Comparison of ENCODE assay signal across 19 cellular contexts in genomic region chr3:178194547-178194946, GRCh38.
"Had no signal": no experiment of that assay in that cellular context is flagged by ENCODE, and none has a peak within 500 bp of the region (broad histone marks: within the 10 kb centered on the region; RNA-seq: fewer than 3 reads in every experiment).

No MANE protein-coding gene starts in this region.

- H3K27ac ChIP-seq: foreskin keratinocyte, hepatocyte, pancreas, tibial nerve, vagina had no signal

- H3K9me3 Mint-ChIP-seq: activated CD4-positive, alpha-beta T cell treated with anti-CD3 and anti-CD28 coated beads, Interleukin-2, amount 10 ng/mL, durations not matched to agents 24 days and 14 days; activated CD8-positive, alpha-beta T cell treated with anti-CD3 and anti-CD28 coated beads for 36 hours; activated naive CD8-positive, alpha-beta T cell treated with anti-CD3 and anti-CD28 coated beads, Interleukin-2, amount 10 ng/mL, durations not matched to agents 7 days and 5 days; activated T-helper 17 cell treated with anti-CD3 and anti-CD28 coated beads, Interleukin-2, amount 50 U/mL, for 72 hours; central memory CD8-positive, alpha-beta T cell; dendritic cell treated with granulocyte-macrophage colony-stimulating factor and Interleukin-4, amounts not matched to agents 40 ng/mL and 50 ng/mL, for 4 days; natural killer cell; T-helper 2 cell treated with Interferon-gamma antibody and Interleukin-4, amounts not matched to agents 5 μg/mL and 100 μg/mL, for 36 hours had no signal

- H3K4me3 Mint-ChIP-seq: activated CD4-positive, alpha-beta T cell treated with anti-CD3 and anti-CD28 coated beads, Interleukin-2, amount 10 ng/mL, durations not matched to agents 24 days and 14 days; activated CD8-positive, alpha-beta T cell treated with anti-CD3 and anti-CD28 coated beads for 36 hours; activated naive CD8-positive, alpha-beta T cell treated with anti-CD3 and anti-CD28 coated beads, Interleukin-2, amount 10 ng/mL, durations not matched to agents 7 days and 5 days; activated T-helper 17 cell treated with anti-CD3 and anti-CD28 coated beads, Interleukin-2, amount 50 U/mL, for 72 hours; central memory CD8-positive, alpha-beta T cell; dendritic cell treated with granulocyte-macrophage colony-stimulating factor and Interleukin-4, amounts not matched to agents 40 ng/mL and 50 ng/mL, for 4 days; natural killer cell; T-helper 2 cell treated with Interferon-gamma antibody and Interleukin-4, amounts not matched to agents 5 μg/mL and 100 μg/mL, for 36 hours had no signal

- ATAC-seq: activated CD8-positive, alpha-beta T cell treated with anti-CD3 and anti-CD28 coated beads for 36 hours; activated T-helper 17 cell treated with anti-CD3 and anti-CD28 coated beads, Interleukin-2, amount 50 U/mL, for 72 hours; natural killer cell; pancreas; sciatic nerve had no signal

- H3K4me3 ChIP-seq: hepatocyte, pancreas, tibial nerve, vagina had no signal

- H3K4me1 Mint-ChIP-seq: activated CD4-positive, alpha-beta T cell treated with anti-CD3 and anti-CD28 coated beads, Interleukin-2, amount 10 ng/mL, durations not matched to agents 24 days and 14 days; activated T-helper 17 cell treated with anti-CD3 and anti-CD28 coated beads, Interleukin-2, amount 50 U/mL, for 72 hours; central memory CD8-positive, alpha-beta T cell; natural killer cell had no signal

- DNase-seq: activated CD4-positive, alpha-beta T cell treated with anti-CD3 and anti-CD28 coated beads, Interleukin-2, amount 10 ng/mL, durations not matched to agents 24 days and 14 days; activated CD4-positive, CD25-positive, alpha-beta regulatory T cell; activated CD8-positive, alpha-beta T cell treated with anti-CD3 and anti-CD28 coated beads for 36 hours; activated naive CD4-positive, alpha-beta T cell; activated naive CD8-positive, alpha-beta T cell treated with anti-CD3 and anti-CD28 coated beads, Interleukin-2, amount 10 ng/mL, durations not matched to agents 7 days and 5 days; activated T-cell treated with anti-CD3 and anti-CD28 coated beads, Interleukin-2, amount 50 U/mL, for 1 hour; left cardiac atrium; natural killer cell; pancreas; stimulated activated naive CD4-positive, alpha-beta T cell treated with Interleukin-2 at 50 U/mL for 16 hours had no signal

- H3K36me3 Mint-ChIP-seq: activated naive CD8-positive, alpha-beta T cell treated with anti-CD3 and anti-CD28 coated beads, Interleukin-2, amount 10 ng/mL, durations not matched to agents 7 days and 5 days; natural killer cell had no signal

- H3K27ac Mint-ChIP-seq: activated CD4-positive, alpha-beta T cell treated with anti-CD3 and anti-CD28 coated beads, Interleukin-2, amount 10 ng/mL, durations not matched to agents 24 days and 14 days; activated CD8-positive, alpha-beta T cell treated with anti-CD3 and anti-CD28 coated beads for 36 hours; activated naive CD8-positive, alpha-beta T cell treated with anti-CD3 and anti-CD28 coated beads, Interleukin-2, amount 10 ng/mL, durations not matched to agents 7 days and 5 days; activated T-helper 17 cell treated with anti-CD3 and anti-CD28 coated beads, Interleukin-2, amount 50 U/mL, for 72 hours; dendritic cell treated with granulocyte-macrophage colony-stimulating factor and Interleukin-4, amounts not matched to agents 40 ng/mL and 50 ng/mL, for 4 days; natural killer cell; T-helper 2 cell treated with Interferon-gamma antibody and Interleukin-4, amounts not matched to agents 5 μg/mL and 100 μg/mL, for 36 hours had no signal

- H3K27me3 Mint-ChIP-seq: activated CD8-positive, alpha-beta T cell treated with anti-CD3 and anti-CD28 coated beads for 36 hours; activated naive CD8-positive, alpha-beta T cell treated with anti-CD3 and anti-CD28 coated beads, Interleukin-2, amount 10 ng/mL, durations not matched to agents 7 days and 5 days; activated T-helper 17 cell treated with anti-CD3 and anti-CD28 coated beads, Interleukin-2, amount 50 U/mL, for 72 hours; central memory CD8-positive, alpha-beta T cell; dendritic cell treated with granulocyte-macrophage colony-stimulating factor and Interleukin-4, amounts not matched to agents 40 ng/mL and 50 ng/mL, for 4 days had no signal
